In the genomic region with DNA sequence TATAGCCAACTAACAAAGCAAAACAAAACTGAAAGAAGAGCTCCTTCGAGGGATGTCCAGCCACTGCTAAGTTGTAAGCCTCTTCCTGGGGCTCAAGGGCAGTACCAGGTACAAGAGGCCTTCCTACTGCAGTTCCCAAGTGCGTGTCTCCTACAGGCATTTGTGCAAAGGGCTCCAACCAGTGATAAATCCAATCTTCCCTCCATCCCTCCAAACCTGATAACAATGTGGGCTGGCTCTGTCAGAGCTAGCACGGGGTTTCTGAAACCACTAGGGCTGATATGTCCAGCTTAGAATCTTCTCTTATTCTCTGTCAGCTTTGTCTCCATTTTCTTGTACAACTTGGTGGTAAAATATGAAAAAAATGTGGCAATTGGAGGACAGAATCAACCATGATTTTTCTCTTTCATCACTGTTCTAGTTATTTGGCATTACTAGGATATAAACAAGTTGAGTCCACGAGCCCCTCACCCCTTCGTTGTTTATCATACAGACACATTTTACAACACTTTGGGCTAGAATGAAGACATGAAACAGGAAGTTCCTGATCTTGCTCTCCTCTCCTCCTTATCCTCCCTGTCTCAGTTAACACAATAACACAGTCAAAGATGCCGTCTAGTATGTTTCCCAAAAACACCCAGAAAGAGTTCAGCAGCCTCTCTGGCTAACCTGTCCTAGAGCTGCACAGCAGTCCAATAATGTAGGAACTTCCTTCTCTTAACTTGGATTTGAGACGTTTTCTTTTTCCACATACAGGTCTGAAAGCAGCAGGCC, we compare ENCODE assay signal across 8 cellular contexts. TPM values are rescaled to one million over a fixed set of nuclear protein-coding genes. Genes with fewer than 3 reads are reported as not detected.
DNase-seq lines count a peak whose midpoint lies in the region; ATAC-seq and TF ChIP-seq lines count a peak whose summit lies in the region.

No MANE protein-coding gene starts in this region.

- peak overlapping the region; percentile 98 for H3K4me3 Mint-ChIP-seq in natural killer cell

- H3K27ac Mint-ChIP-seq in natural killer cell, result peak overlapping the region; percentile 95 to 98

- DNase-seq in natural killer cell, result no peak
- no peak for DNase-seq in stimulated activated CD4-positive, alpha-beta T cell treated with anti-CD3 and anti-CD28 coated beads, Interleukin-1b, Interleukin-23, amount 100 ng/mL, for 48 hours
- DNase-seq in amniotic stem cell (lab: John Stamatoyannopoulos, UW), result no peak
- no peak for DNase-seq in NCI-H82 treated with DMSO at 0.1 percent for 48 hours (lab: John Stamatoyannopoulos, UW; ENCODE audit: unreplicated experiment)
- no peak for DNase-seq in stimulated activated CD4-positive, alpha-beta T cell treated with anti-CD3 and anti-CD28 coated beads, Interleukin-4, amount 100 ng/mL, for 24 hours

- peak overlapping the region; percentile 22 for H3K27ac ChIP-seq in adipose tissue (ENCODE audit: low read depth, low read length)

- intact Hi-C loops in natural killer cell (cut with micrococcal nuclease), result no loop called here

- no peak for TF ChIP-seq CTCF in natural killer cell (IDR thresholded peaks at IDR 0.05)

- no peaks in the 10 kb centered on the region for H3K36me3 Mint-ChIP-seq in natural killer cell

- ATAC-seq in GM18508 (IDR thresholded peaks at IDR 0.05; ENCODE audit: insufficient read depth, unreplicated experiment), result peak; percentile 29
- ATAC-seq in HG03108 (IDR thresholded peaks at IDR 0.05; ENCODE audit: unreplicated experiment), result peak; percentile 37
- peak; percentile 49 to 57 (median 51) for ATAC-seq in natural killer cell

- 22 to 72% (median 31%) methylated on average over 7 of the region's 7 CpGs for WGBS in adipose tissue, 3 donors

- peaks cover 73 to 74% of the 10 kb centered on the region in 2 donors for H3K4me1 Mint-ChIP-seq in natural killer cell

- no peaks in the 10 kb centered on the region for H3K9me3 Mint-ChIP-seq in natural killer cell

- no peaks in the 10 kb centered on the region for H3K27me3 Mint-ChIP-seq in natural killer cell (ENCODE audit: low read depth in 2 of 2)

RNA-seq across cellular contexts. Expression of gene WIPF1, which starts 35.4 kb away (rescaled TPM):
- 10 to 100 TPM in 2 of 3 donors, 1 to 10 TPM in 1; 5.8 to 43.9 (median 20.4) TPM for polyA plus RNA-seq in adipose tissue
- 100 to 1,000 TPM; 508 to 640 (median 555) TPM for total RNA-seq in natural killer cell
